In genomic region chr1:243229526-243229925, GRCh38 we compare ENCODE assay signal across 27 cellular contexts.
"Had no signal": no experiment of that assay in that cellular context is flagged by ENCODE, and none has a peak within 500 bp of the region (broad histone marks: within the 10 kb centered on the region; RNA-seq: fewer than 3 reads in every experiment).

No MANE protein-coding gene starts in this region.

- ATAC-seq: left colon; left lung; lower lobe of right lung; natural killer cell; right lobe of liver; stimulated activated naive B cell treated with anti-CD40 and anti-IgM and Interleukin-4, amounts not matched to agents 10 μg/mL and 1 μg/mL and 100 μg/mL, for 72 hours; stimulated activated naive CD8-positive, alpha-beta T cell treated with anti-CD3 and anti-CD28 coated beads, Interleukin-15, Interleukin-2, amounts not matched to agents 100 U/mL and 50 U/mL, for 24 hours; upper lobe of right lung had no signal

- H3K4me1 Mint-ChIP-seq: nephron progenitor cell had no signal

- H3K4me3 Mint-ChIP-seq: natural killer cell; nephron progenitor cell; stimulated activated naive B cell treated with anti-CD40 and anti-IgM and Interleukin-4, amounts not matched to agents 10 μg/mL and 1 μg/mL and 100 μg/mL, for 72 hours had no signal

- DNase-seq: hippocampal formation; kidney; left colon; left lung; lower lobe of right lung; mammary epithelial cell; mesenchymal stem cell; naive B cell; natural killer cell; nephron progenitor cell; ovary; right lobe of liver; stimulated activated CD4-positive, alpha-beta T cell treated with anti-CD3 and anti-CD28 coated beads, Interleukin-12 subunit alpha, Interleukin-12 subunit beta, amount 100 ng/mL, for 4 hours; stimulated activated CD4-positive, alpha-beta T cell treated with anti-CD3 and anti-CD28 coated beads, Interleukin-15, amount 100 ng/mL, for 24 hours; stimulated activated CD4-positive, alpha-beta T cell treated with anti-CD3 and anti-CD28 coated beads, Interleukin-2, amount 100 ng/mL, for 24 hours; stimulated activated CD4-positive, alpha-beta T cell treated with anti-CD3 and anti-CD28 coated beads, Interleukin-4, amount 100 ng/mL, for 1 hour; stimulated activated naive B cell treated with anti-CD40 and anti-IgM and Interleukin-4, amounts not matched to agents 10 μg/mL and 1 μg/mL and 100 μg/mL, for 72 hours; stimulated activated naive CD8-positive, alpha-beta T cell treated with anti-CD3 and anti-CD28 coated beads, Interleukin-15, Interleukin-2, amounts not matched to agents 100 U/mL and 50 U/mL, for 24 hours; stomach; testis; thyroid gland; transverse colon; upper lobe of right lung had no signal

- H3K36me3 ChIP-seq: ovary, right atrium auricular region, right lobe of liver, thyroid gland, transverse colon, upper lobe of right lung had no signal

- H3K27me3 Mint-ChIP-seq: naive B cell; progenitor cell of endocrine pancreas; stimulated activated naive B cell treated with anti-CD40 and anti-IgM and Interleukin-4, amounts not matched to agents 10 μg/mL and 1 μg/mL and 100 μg/mL, for 72 hours had no signal

- H3K27ac Mint-ChIP-seq: natural killer cell; nephron progenitor cell; progenitor cell of endocrine pancreas; stimulated activated naive B cell treated with anti-CD40 and anti-IgM and Interleukin-4, amounts not matched to agents 10 μg/mL and 1 μg/mL and 100 μg/mL, for 72 hours had no signal

- H3K27ac ChIP-seq: left lung, lower lobe of right lung, ovary, right atrium auricular region, right lobe of liver, stomach, testis, transverse colon, upper lobe of right lung had no signal

- H3K27me3 ChIP-seq: left lung, ovary, right atrium auricular region, right lobe of liver, stomach, testis, thyroid gland, transverse colon, upper lobe of right lung had no signal

- FAIRE-seq: islet of Langerhans, kidney, urothelium cell line had no signal

- H3K9me3 ChIP-seq: ovary, testis, thyroid gland had no signal

- H3K4me1 ChIP-seq: left lung, right atrium auricular region, right lobe of liver, testis, transverse colon, upper lobe of right lung had no signal

- H3K4me3 ChIP-seq: left lung, lower lobe of right lung, ovary, right atrium auricular region, right lobe of liver, stomach, testis, thyroid gland, transverse colon, upper lobe of right lung had no signal
